Comparison of ENCODE assay signal across 25 cellular contexts in the genomic region with DNA sequence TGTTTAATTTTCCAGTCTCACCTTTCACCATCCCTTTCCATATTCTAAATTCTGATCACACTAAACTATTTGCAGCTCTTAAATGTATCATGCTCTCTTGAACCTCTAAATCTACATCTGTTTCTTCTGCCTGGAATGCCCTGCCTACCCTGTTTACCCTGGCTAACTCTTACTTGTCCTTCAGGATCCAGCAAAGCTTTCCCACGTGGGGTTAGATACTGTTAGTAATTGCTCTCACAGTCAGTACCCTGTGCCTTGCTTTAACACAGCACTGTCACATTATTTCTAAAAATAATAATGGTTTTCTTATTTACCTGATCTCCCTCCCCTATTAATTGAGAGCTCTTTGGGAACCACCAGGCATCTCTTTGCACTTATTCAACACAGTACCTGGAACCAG.
"Had no signal": no experiment of that assay in that cellular context is flagged by ENCODE, and none has a peak within 500 bp of the region (broad histone marks: within the 10 kb centered on the region; RNA-seq: fewer than 3 reads in every experiment).

No MANE protein-coding gene starts in this region.

- H3K27ac ChIP-seq: colonic mucosa, epithelial cell of prostate, gastrocnemius medialis, left lung, lower lobe of right lung had no signal

- H3K4me3 ChIP-seq: colonic mucosa, esophagus squamous epithelium, gastrocnemius medialis, heart right ventricle, left lung, lower lobe of right lung, mucosa of descending colon had no signal

- H3K36me3 Mint-ChIP-seq: mesothelial cell of epicardium, naive B cell had no signal

- H3K4me1 ChIP-seq: colonic mucosa, gastrocnemius medialis, left lung, lower lobe of right lung had no signal

- FAIRE-seq: endometrium, keratinocyte had no signal

- H3K27ac Mint-ChIP-seq: dendritic cell treated with granulocyte-macrophage colony-stimulating factor and Interleukin-4, amounts not matched to agents 40 ng/mL and 50 ng/mL, for 4 days; effector memory CD8-positive, alpha-beta T cell; endodermal cell; mesothelial cell of epicardium; naive B cell had no signal

- H3K27me3 ChIP-seq: colonic mucosa, esophagus squamous epithelium, gastrocnemius medialis, heart right ventricle, left lung had no signal

- H3K4me3 Mint-ChIP-seq: dendritic cell treated with granulocyte-macrophage colony-stimulating factor and Interleukin-4, amounts not matched to agents 40 ng/mL and 50 ng/mL, for 4 days; effector memory CD8-positive, alpha-beta T cell; endodermal cell; mesothelial cell of epicardium; naive B cell had no signal

- H3K9me3 Mint-ChIP-seq: dendritic cell treated with granulocyte-macrophage colony-stimulating factor and Interleukin-4, amounts not matched to agents 40 ng/mL and 50 ng/mL, for 4 days; effector memory CD8-positive, alpha-beta T cell; endodermal cell; mesothelial cell of epicardium; naive B cell had no signal

- ATAC-seq: effector memory CD8-positive, alpha-beta T cell; esophagus mucosa; gastrocnemius medialis; heart right ventricle; left cardiac atrium; left lung; lower lobe of right lung; mucosa of descending colon had no signal

- H3K27me3 Mint-ChIP-seq: dendritic cell treated with granulocyte-macrophage colony-stimulating factor and Interleukin-4, amounts not matched to agents 40 ng/mL and 50 ng/mL, for 4 days; effector memory CD8-positive, alpha-beta T cell; naive B cell had no signal

- H3K9me3 ChIP-seq: colonic mucosa, esophagus squamous epithelium, gastrocnemius medialis, heart right ventricle, left lung, lower lobe of right lung, mucosa of descending colon had no signal

- H3K36me3 ChIP-seq: colonic mucosa, esophagus squamous epithelium, gastrocnemius medialis, heart right ventricle, left lung, lower lobe of right lung had no signal

- DNase-seq: colonic mucosa; cortex of kidney; effector CD8-positive, alpha-beta T cell; effector memory CD8-positive, alpha-beta T cell; endodermal cell; erythroblast; esophagus squamous epithelium; foreskin fibroblast; gastrocnemius medialis; glutamatergic neuron; head of caudate nucleus; heart right ventricle; hippocampal formation; left cardiac atrium; left lung; lower lobe of right lung; mesenchymal stem cell; mucosa of descending colon; naive B cell had no signal

- H3K4me1 Mint-ChIP-seq: endodermal cell, naive B cell had no signal
